14 cellular contexts compared by ENCODE assay signal in genomic region chr4:186820371-186820990, GRCh38.
DNase-seq lines count a peak whose midpoint lies in the region; ATAC-seq and TF ChIP-seq lines count a peak whose summit lies in the region.
"Had no signal": no experiment of that assay in that cellular context is flagged by ENCODE, and none has a peak within 500 bp of the region (broad histone marks: within the 10 kb centered on the region; RNA-seq: fewer than 3 reads in every experiment).

No MANE protein-coding gene starts in this region.

- H4K20me1 ChIP-seq in BLaER1: no peaks in the 10 kb centered on the region

- no peak overlapping the region for H3K4me3 Mint-ChIP-seq in brain
- H3K4me3 Mint-ChIP-seq: activated T-cell treated with anti-CD3 and anti-CD28 coated beads, Interleukin-2, amount 50 U/mL, for 24 hours had no signal

- TF ChIP-seq CTCF in brain (conservative IDR thresholded peaks at IDR 0.05): no peak
- no peak for TF ChIP-seq CTCF in lower lobe of right lung (IDR thresholded peaks at IDR 0.05)
- no peak for TF ChIP-seq CTCF in ascending aorta (IDR thresholded peaks at IDR 0.05)

- H3K9ac ChIP-seq in BLaER1: peak overlapping the region; percentile 13; the same call in 1 of the 2 replicates

- H3K4me1 ChIP-seq in BLaER1 (peaks cover 78% of the 10 kb centered on the region), lower lobe of right lung (no peaks in the 10 kb centered on the region), ascending aorta (no peaks in the 10 kb centered on the region)

- H3K9me3 ChIP-seq in BLaER1: peaks cover 21% of the 10 kb centered on the region
- no peaks in the 10 kb centered on the region for H3K9me3 ChIP-seq in lower lobe of right lung
- H3K9me3 ChIP-seq in ascending aorta: no peaks in the 10 kb centered on the region

- H3K4me1 Mint-ChIP-seq in brain: peaks cover 48% of the 10 kb centered on the region

- H3K36me3 ChIP-seq in BLaER1: no peaks in the 10 kb centered on the region
- H3K36me3 ChIP-seq in lower lobe of right lung: no peaks in the 10 kb centered on the region
- no peaks in the 10 kb centered on the region for H3K36me3 ChIP-seq in ascending aorta

- H3K27me3 ChIP-seq in BLaER1 (no peaks in the 10 kb centered on the region), lower lobe of right lung (ENCODE audit: low read depth) (no peaks in the 10 kb centered on the region), ascending aorta (no peaks in the 10 kb centered on the region)

- peak overlapping the region; percentile 61 for H3K4me2 ChIP-seq in BLaER1

- ATAC-seq in lower lobe of right lung (no peak), HG03159 (IDR thresholded peaks at IDR 0.05; ENCODE audit: unreplicated experiment) (no peak)

- H3K36me3 Mint-ChIP-seq in brain: no peaks in the 10 kb centered on the region

- in situ Hi-C loops in KBM-7 (cut with MboI; ENCODE audit: low pct_unique_long_range_greater_than_20kb, low sequenced_read_pairs): no loop called here

- peak; percentile 18 for DNase-seq in KBM-7
- DNase-seq in lower lobe of right lung: peak; percentile 48
- no peak for DNase-seq in cortex of kidney (lab: John Stamatoyannopoulos, UW)
- no peak for DNase-seq in activated effector memory CD4-positive, alpha-beta T cell treated with Interleukin-2 at 50 U/mL for 16 hours
- DNase-seq in ascending aorta (ENCODE audit: low spot score in 2 of 2): no peak
- DNase-seq: activated T-cell treated with anti-CD3 and anti-CD28 coated beads, Interleukin-2, amount 50 U/mL, for 24 hours; effector CD8-positive, alpha-beta T cell; NCI-H1092; stimulated activated CD4-positive, alpha-beta T cell treated with anti-CD3 and anti-CD28 coated beads, Interleukin-15, amount 100 ng/mL, for 24 hours; SW 1271 had no signal

- H3K9me3 Mint-ChIP-seq in brain: peaks cover 0 to 4% (median 0%) of the 10 kb centered on the region in 5 experiments
- H3K9me3 Mint-ChIP-seq: activated T-cell treated with anti-CD3 and anti-CD28 coated beads, Interleukin-2, amount 50 U/mL, for 24 hours had no signal

- H3K27ac Mint-ChIP-seq in brain: peak overlapping the region in 4 of 5 experiments; percentile 52 to 84 (median 76)
- H3K27ac Mint-ChIP-seq: activated T-cell treated with anti-CD3 and anti-CD28 coated beads, Interleukin-2, amount 50 U/mL, for 24 hours had no signal

- peak overlapping the region; percentile 68 for H3K27ac ChIP-seq in BLaER1
- H3K27ac ChIP-seq in lower lobe of right lung: no peak overlapping the region
- no peak overlapping the region for H3K27ac ChIP-seq in ascending aorta

- H3K4me3 ChIP-seq in BLaER1 (no peak overlapping the region), lower lobe of right lung (no peak overlapping the region), ascending aorta (no peak overlapping the region)
- H3K4me3 ChIP-seq: lung had no signal

- intact Hi-C loops in lower lobe of right lung (cut with DNase I) (no loop called here), ascending aorta (cut with DNase I) (no loop called here)

- H3K27me3 Mint-ChIP-seq in brain: no peaks in the 10 kb centered on the region
- H3K27me3 Mint-ChIP-seq: activated T-cell treated with anti-CD3 and anti-CD28 coated beads, Interleukin-2, amount 50 U/mL, for 24 hours had no signal

Comparison
In these comparisons a context has a peak if more than half of its experiments do, and no peak if none do; other contexts are left out.
1. DNase-seq: peak in KBM-7 (single experiment) and lower lobe of right lung (single experiment); none in cortex of kidney (single experiment), activated effector memory CD4-positive, alpha-beta T cell treated with Interleukin-2 at 50 U/mL for 16 hours (single experiment) and ascending aorta (0 of 2).